In the genomic region with DNA sequence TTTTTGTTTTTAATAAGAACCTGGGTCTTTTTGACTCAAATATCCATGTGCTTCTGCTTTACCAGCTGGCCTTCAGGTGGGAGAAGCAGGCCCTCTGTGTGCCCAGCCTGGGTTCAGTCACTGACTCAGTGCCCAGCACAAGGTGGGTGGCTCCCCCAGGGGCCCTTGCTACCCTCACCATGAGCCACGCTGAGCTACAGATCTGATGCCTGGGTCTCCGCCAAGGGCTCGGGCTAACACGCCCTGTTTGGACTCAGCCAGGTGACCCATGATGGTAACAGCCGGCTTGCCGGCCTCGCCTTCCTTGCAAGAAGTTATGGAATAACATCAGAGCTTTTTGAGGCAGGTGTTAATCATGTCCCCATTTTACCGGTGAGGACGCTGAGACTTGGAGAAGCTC, we compare ENCODE assay signal across 38 cellular contexts.
"Had no signal": no experiment of that assay in that cellular context is flagged by ENCODE, and none has a peak within 500 bp of the region (broad histone marks: within the 10 kb centered on the region; RNA-seq: fewer than 3 reads in every experiment).

No MANE protein-coding gene starts in this region.

- H3K36me3 ChIP-seq: adrenal gland, brain microvascular endothelial cell, breast epithelium had no signal

- H3K4me1 Mint-ChIP-seq: activated CD4-positive, alpha-beta memory T cell treated with anti-CD3 and anti-CD28 coated beads, Interleukin-2, amount 10 ng/mL, durations not matched to agents 7 days and 5 days; activated CD4-positive, alpha-beta T cell treated with anti-CD3 and anti-CD28 coated beads for 36 hours; activated CD4-positive, alpha-beta T cell treated with anti-CD3 and anti-CD28 coated beads, Interleukin-2, amount 10 ng/mL, durations not matched to agents 7 days and 5 days; activated naive CD8-positive, alpha-beta T cell treated with anti-CD3 and anti-CD28 coated beads for 36 hours; activated T-helper 17 cell treated with anti-CD3 and anti-CD28 coated beads, Interleukin-2, amount 50 U/mL, for 72 hours had no signal

- H3K27ac ChIP-seq: adrenal gland, body of pancreas, brain microvascular endothelial cell, breast epithelium, VCaP had no signal

- DNase-seq: activated CD4-positive, alpha-beta memory T cell treated with anti-CD3 and anti-CD28 coated beads, Interleukin-2, amount 10 ng/mL, durations not matched to agents 7 days and 5 days; activated CD4-positive, alpha-beta T cell treated with anti-CD3 and anti-CD28 coated beads for 1 hour; activated CD4-positive, alpha-beta T cell treated with anti-CD3 and anti-CD28 coated beads for 36 hours; activated CD4-positive, alpha-beta T cell treated with anti-CD3 and anti-CD28 coated beads for 48 hours; activated CD4-positive, alpha-beta T cell treated with anti-CD3 and anti-CD28 coated beads, Interleukin-2, amount 10 ng/mL, durations not matched to agents 7 days and 5 days; activated CD4-positive, alpha-beta T cell treated with anti-CD3 and anti-CD28 coated beads, Interleukin-2, amount 50 U/mL, for 48 hours; activated CD4-positive, CD25-positive, alpha-beta regulatory T cell; activated CD8-positive, alpha-beta memory T cell treated with anti-CD3 and anti-CD28 coated beads, Interleukin-2, amount 50 U/mL, for 4 hours; activated CD8-positive, alpha-beta T cell treated with anti-CD3 and anti-CD28 coated beads, Interleukin-2, amount 10 ng/mL, durations not matched to agents 7 days and 5 days; activated effector memory CD4-positive, alpha-beta T cell treated with anti-CD3 and anti-CD28 coated beads, Interleukin-2, amount 50 U/mL, for 16 hours; activated gamma-delta T cell treated with Interleukin-2 at 50 U/mL for 16 hours; activated naive CD4-positive, alpha-beta T cell; activated naive CD4-positive, alpha-beta T cell treated with anti-CD3 and anti-CD28 coated beads for 36 hours; activated naive CD4-positive, alpha-beta T cell treated with anti-CD3 and anti-CD28 coated beads, Interleukin-2, amount 50 U/mL, for 16 hours; activated naive CD8-positive, alpha-beta T cell treated with anti-CD3 and anti-CD28 coated beads for 36 hours; activated T-cell treated with anti-CD3 and anti-CD28 coated beads for 4 hours; activated T-cell treated with anti-CD3 and anti-CD28 coated beads, Interleukin-2, amount 50 U/mL, for 1 hour; activated T-cell treated with anti-CD3 and anti-CD28 coated beads, Interleukin-2, amount 50 U/mL, for 4 hours; activated T-cell treated with anti-CD3 and anti-CD28 coated beads, Interleukin-2, amount 50 U/mL, for 72 hours; adrenal gland; amniotic stem cell; aorta; body of pancreas; brain microvascular endothelial cell; central memory CD4-positive, alpha-beta T cell; T-helper 1 cell; T-helper 2 cell; T-helper 9 cell had no signal

- H3K9me3 Mint-ChIP-seq: activated CD4-positive, alpha-beta memory T cell treated with anti-CD3 and anti-CD28 coated beads, Interleukin-2, amount 10 ng/mL, durations not matched to agents 7 days and 5 days; activated CD4-positive, alpha-beta T cell treated with anti-CD3 and anti-CD28 coated beads, Interleukin-2, amount 10 ng/mL, durations not matched to agents 7 days and 5 days; activated naive CD8-positive, alpha-beta T cell treated with anti-CD3 and anti-CD28 coated beads for 36 hours; activated T-cell treated with anti-CD3 and anti-CD28 coated beads, Interleukin-2, amount 50 U/mL, for 72 hours; activated T-helper 1 cell treated with anti-CD3 and anti-CD28 coated beads, Interleukin-12 subunit alpha, Interleukin-12 subunit beta, Interleukin-2, Interleukin-4 antibody, amounts not matched to agents 30 ng/mL and 10 ng/mL and 1 ng/mL, durations not matched to agents 14 hours and 24 hours and 36 hours; T-helper 1 cell treated with Interleukin-12 subunit alpha and Interleukin-12 subunit beta and Interleukin-4 antibody, amounts not matched to agents 30 μg/mL and 1 μg/mL, for 36 hours; T-helper 2 cell treated with Interferon-gamma antibody and Interleukin-4, amounts not matched to agents 5 μg/mL and 100 μg/mL, for 36 hours had no signal

- H3K9me3 ChIP-seq: adrenal gland, body of pancreas had no signal

- H3K36me3 Mint-ChIP-seq: activated naive CD4-positive, alpha-beta T cell treated with anti-CD3 and anti-CD28 coated beads, Interleukin-2, amount 50 U/mL, for 72 hours; activated naive CD8-positive, alpha-beta T cell treated with anti-CD3 and anti-CD28 coated beads for 36 hours had no signal

- H3K4me3 Mint-ChIP-seq: activated CD4-positive, alpha-beta memory T cell treated with anti-CD3 and anti-CD28 coated beads, Interleukin-2, amount 10 ng/mL, durations not matched to agents 7 days and 5 days; activated CD4-positive, alpha-beta T cell treated with anti-CD3 and anti-CD28 coated beads for 36 hours; activated CD4-positive, alpha-beta T cell treated with anti-CD3 and anti-CD28 coated beads, Interleukin-2, amount 10 ng/mL, durations not matched to agents 7 days and 5 days; activated CD8-positive, alpha-beta T cell treated with anti-CD3 and anti-CD28 coated beads, Interleukin-2, amount 10 ng/mL, durations not matched to agents 7 days and 5 days; activated naive CD4-positive, alpha-beta T cell treated with anti-CD3 and anti-CD28 coated beads for 36 hours; activated naive CD8-positive, alpha-beta T cell treated with anti-CD3 and anti-CD28 coated beads for 36 hours; activated T-cell treated with anti-CD3 and anti-CD28 coated beads, Interleukin-2, amount 50 U/mL, for 4 hours; activated T-cell treated with anti-CD3 and anti-CD28 coated beads, Interleukin-2, amount 50 U/mL, for 72 hours; activated T-helper 1 cell treated with anti-CD3 and anti-CD28 coated beads, Interleukin-12 subunit alpha, Interleukin-12 subunit beta, Interleukin-2, Interleukin-4 antibody, amounts not matched to agents 30 ng/mL and 10 ng/mL and 1 ng/mL, durations not matched to agents 14 hours and 24 hours and 36 hours; activated T-helper 17 cell treated with anti-CD3 and anti-CD28 coated beads, Interleukin-2, amount 50 U/mL, for 72 hours; T-helper 1 cell treated with Interleukin-12 subunit alpha and Interleukin-12 subunit beta and Interleukin-4 antibody, amounts not matched to agents 30 μg/mL and 1 μg/mL, for 36 hours; T-helper 2 cell treated with Interferon-gamma antibody and Interleukin-4, amounts not matched to agents 5 μg/mL and 100 μg/mL, for 36 hours had no signal

- H3K4me1 ChIP-seq: adrenal gland, body of pancreas, breast epithelium had no signal

- FAIRE-seq: astrocyte, TTC549 had no signal

- ATAC-seq: activated CD4-positive, alpha-beta T cell treated with anti-CD3 and anti-CD28 coated beads for 36 hours; activated CD4-positive, CD25-positive, alpha-beta regulatory T cell treated with anti-CD3 and anti-CD28 coated beads, Interleukin-2, amount 50 U/mL, for 24 hours; activated CD8-positive, alpha-beta T cell treated with anti-CD3 and anti-CD28 coated beads, Interleukin-2, amount 10 ng/mL, durations not matched to agents 7 days and 5 days; activated naive CD4-positive, alpha-beta T cell treated with anti-CD3 and anti-CD28 coated beads, Interleukin-2, amount 50 U/mL, for 72 hours; activated T-cell treated with anti-CD3 and anti-CD28 coated beads, Interleukin-2, amount 50 U/mL, for 4 hours; activated T-cell treated with anti-CD3 and anti-CD28 coated beads, Interleukin-2, amount 50 U/mL, for 72 hours; activated T-helper 17 cell treated with anti-CD3 and anti-CD28 coated beads, Interleukin-2, amount 50 U/mL, for 72 hours; body of pancreas had no signal

- H3K27me3 ChIP-seq: adrenal gland, body of pancreas, brain microvascular endothelial cell had no signal

- H3K27ac Mint-ChIP-seq: activated CD4-positive, alpha-beta memory T cell treated with anti-CD3 and anti-CD28 coated beads, Interleukin-2, amount 10 ng/mL, durations not matched to agents 7 days and 5 days; activated CD4-positive, alpha-beta T cell treated with anti-CD3 and anti-CD28 coated beads for 36 hours; activated CD4-positive, alpha-beta T cell treated with anti-CD3 and anti-CD28 coated beads, Interleukin-2, amount 10 ng/mL, durations not matched to agents 7 days and 5 days; activated CD8-positive, alpha-beta T cell treated with anti-CD3 and anti-CD28 coated beads, Interleukin-2, amount 10 ng/mL, durations not matched to agents 7 days and 5 days; activated naive CD4-positive, alpha-beta T cell treated with anti-CD3 and anti-CD28 coated beads for 36 hours; activated naive CD4-positive, alpha-beta T cell treated with anti-CD3 and anti-CD28 coated beads, Interleukin-2, amount 50 U/mL, for 72 hours; activated naive CD8-positive, alpha-beta T cell treated with anti-CD3 and anti-CD28 coated beads for 36 hours; activated T-cell treated with anti-CD3 and anti-CD28 coated beads, Interleukin-2, amount 50 U/mL, for 72 hours; activated T-helper 17 cell treated with anti-CD3 and anti-CD28 coated beads, Interleukin-2, amount 50 U/mL, for 72 hours; T-helper 1 cell treated with Interleukin-12 subunit alpha and Interleukin-12 subunit beta and Interleukin-4 antibody, amounts not matched to agents 30 μg/mL and 1 μg/mL, for 36 hours; T-helper 2 cell treated with Interferon-gamma antibody and Interleukin-4, amounts not matched to agents 5 μg/mL and 100 μg/mL, for 36 hours had no signal

- H3K4me3 ChIP-seq: adrenal gland, body of pancreas, breast epithelium had no signal
